In the genomic region with DNA sequence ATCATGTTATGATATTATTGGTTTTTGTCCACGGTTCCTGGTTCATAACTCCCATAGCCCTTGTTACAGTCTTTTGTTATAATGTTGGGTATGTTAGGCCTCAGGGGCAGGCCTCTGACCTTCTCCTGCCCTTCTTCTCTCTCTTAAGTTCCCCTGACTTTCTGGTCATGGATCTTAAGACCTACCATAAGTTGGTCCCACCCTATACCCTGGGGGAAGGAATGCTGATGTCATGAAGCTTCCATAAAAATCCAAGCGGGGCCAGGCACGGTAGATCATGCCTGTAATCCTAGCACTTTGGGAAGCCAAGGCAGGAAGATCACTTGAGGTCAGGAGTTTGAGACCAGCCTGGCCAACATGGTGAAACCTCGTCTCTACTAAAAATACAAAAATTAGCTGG, we compare ENCODE assay signal across 7 cellular contexts. TPM values are rescaled to one million over a fixed set of nuclear protein-coding genes. Genes with fewer than 3 reads are reported as not detected.
DNase-seq lines count a peak whose midpoint lies in the region; TF ChIP-seq lines count a peak whose summit lies in the region.
"Not testable (repeated sequence)": the region's sequence is repeated elsewhere in the genome, so short reads cannot be mapped to it uniquely, and the experiment has no call there.

No MANE protein-coding gene starts in this region.

- not testable (repeated sequence) for H2AK5ac ChIP-seq in mesenchymal stem cell (ENCODE audit: low read length, severe bottlenecking)

- H4K91ac ChIP-seq in mesenchymal stem cell (ENCODE audit: low read length): not testable (repeated sequence)

- H2BK15ac ChIP-seq in mesenchymal stem cell (ENCODE audit: low read depth, poor library complexity, severe bottlenecking): not testable (repeated sequence)

- H3K9me2 ChIP-seq in SK-N-SH: not testable (repeated sequence)

- H3K18ac ChIP-seq in mesenchymal stem cell (ENCODE audit: low read depth in 1 of 2, low read length in 2 of 2): not testable (repeated sequence)

- CTCF ChIA-PET in SK-N-SH (lab: Yijun Ruan, JAX): interaction anchor here (0.7 kb wide), 1 partner anchor 14 kb away, joined by 3 read pairs; no protein-coding TSS in a partner anchor

- H2BK5ac ChIP-seq in mesenchymal stem cell (ENCODE audit: low read depth, low read length, poor library complexity, severe bottlenecking): not testable (repeated sequence)

- not testable (repeated sequence) for H3K14ac ChIP-seq in mesenchymal stem cell (ENCODE audit: low read length in 2 of 2)

- not testable (repeated sequence) for H3K4me3 ChIP-seq in OCI-LY3 (ENCODE audit: low read length); SK-N-SH (ENCODE audit: low read depth in 2 of 2, low read length in 1 of 2); fibroblast of mammary gland (ENCODE audit: control insufficient read depth, low read depth, low read length); mesenchymal stem cell (ENCODE audit: insufficient read depth in 1 of 2, low read depth in 1 of 2, low read length in 2 of 2); skin epidermis

- H3K79me2 ChIP-seq in OCI-LY3 (ENCODE audit: low read length); SK-N-SH (ENCODE audit: insufficient read depth): not testable (repeated sequence)

- H4K20me1 ChIP-seq in OCI-LY3 (ENCODE audit: insufficient read depth, low read length); SK-N-SH (ENCODE audit: insufficient read depth): not testable (repeated sequence)

- intact Hi-C loops in dendritic cell treated with granulocyte-macrophage colony-stimulating factor and Interleukin-4, amounts not matched to agents 40 ng/mL and 50 ng/mL, for 4 days (cut with micrococcal nuclease): loop anchor here (5.0 kb wide), 1 partner anchor 34 kb away; a partner anchor contains a TSS

- not testable (repeated sequence) for H2BK120ac ChIP-seq in mesenchymal stem cell (ENCODE audit: low read depth, low read length)

- H3K4me1 Mint-ChIP-seq in dendritic cell treated with granulocyte-macrophage colony-stimulating factor and Interleukin-4, amounts not matched to agents 40 ng/mL and 50 ng/mL, for 4 days (ENCODE audit: low read depth): peaks cover 15% of the 10 kb centered on the region

- TF ChIP-seq CTCF in OCI-LY3 (IDR thresholded peaks at IDR 0.05; ENCODE audit: low read depth, low read length); SK-N-SH (IDR thresholded peaks at IDR 0.05); fibroblast of mammary gland (conservative IDR thresholded peaks at IDR 0.05; ENCODE audit: control insufficient read depth, insufficient read depth, low read depth, low read length): not testable (repeated sequence)

- H3K4me3 Mint-ChIP-seq in dendritic cell treated with granulocyte-macrophage colony-stimulating factor and Interleukin-4, amounts not matched to agents 40 ng/mL and 50 ng/mL, for 4 days: not testable (repeated sequence)

- not testable (repeated sequence) for H3K9ac ChIP-seq in OCI-LY3 (ENCODE audit: low read length); SK-N-SH
- H3K9ac ChIP-seq in mesenchymal stem cell (ENCODE audit: low read length): peak overlapping the region; percentile 55

- H2BK12ac ChIP-seq in mesenchymal stem cell (ENCODE audit: low read length in 2 of 2): not testable (repeated sequence)

- WGBS in SK-N-SH (ENCODE audit: low lambda C conversion rate): 91% methylated on average over 4 of the region's 4 CpGs
- 100% methylated on average over 4 of the region's 4 CpGs for WGBS in mesenchymal stem cell

- TF ChIP-seq EP300 in SK-N-SH (IDR thresholded peaks at IDR 0.05; ENCODE audit: borderline replicate concordance in 1 of 2, low read depth in 1 of 2, low read length in 1 of 2): not testable (repeated sequence)

- H3K27ac ChIP-seq in OCI-LY3 (ENCODE audit: low read length); mesenchymal stem cell (ENCODE audit: low read length, poor library complexity, severe bottlenecking): not testable (repeated sequence)
- peak overlapping the region; percentile 48 to 68; a peak in 2 of 4 replicates for H3K27ac ChIP-seq in SK-N-SH (ENCODE audit: low read depth in 2 of 2, low read length in 1 of 2)
- H3K27ac ChIP-seq in skin epidermis: peak overlapping the region in 14 of 21 experiments; percentile 3 to 74 (median 44)

- not testable (repeated sequence) for TF ChIP-seq RAD21 in SK-N-SH (IDR thresholded peaks at IDR 0.05; ENCODE audit: low read length)

- H3K27me3 ChIP-seq in OCI-LY3 (ENCODE audit: low read depth, low read length); SK-N-SH (ENCODE audit: insufficient read depth); mesenchymal stem cell (ENCODE audit: control insufficient read depth in 1 of 2, insufficient read depth in 1 of 2, low read length in 2 of 2): not testable (repeated sequence)

- H3K9me3 Mint-ChIP-seq in dendritic cell treated with granulocyte-macrophage colony-stimulating factor and Interleukin-4, amounts not matched to agents 40 ng/mL and 50 ng/mL, for 4 days: not testable (repeated sequence)

- H3K23ac ChIP-seq in mesenchymal stem cell (ENCODE audit: low read length in 2 of 2): not testable (repeated sequence)

- not testable (repeated sequence) for H4K8ac ChIP-seq in mesenchymal stem cell (ENCODE audit: low read length)

- peaks cover 39% of the 10 kb centered on the region for H3K4me1 ChIP-seq in OCI-LY3 (ENCODE audit: low read length)
- H3K4me1 ChIP-seq in SK-N-SH (ENCODE audit: control insufficient read depth in 1 of 2, insufficient read depth in 2 of 2, low read depth in 1 of 2, low read length in 1 of 2); mesenchymal stem cell (ENCODE audit: control insufficient read depth, insufficient read depth, low read depth, low read length): not testable (repeated sequence)

- not testable (repeated sequence) for H3K79me1 ChIP-seq in mesenchymal stem cell (replicated peaks; ENCODE audit: low read length, poor library complexity, severe bottlenecking)

- H3K27ac Mint-ChIP-seq in dendritic cell treated with granulocyte-macrophage colony-stimulating factor and Interleukin-4, amounts not matched to agents 40 ng/mL and 50 ng/mL, for 4 days: peak overlapping the region; percentile 76

- H3F3A ChIP-seq in SK-N-SH (replicated peaks; ENCODE audit: insufficient read depth): not testable (repeated sequence)

- not testable (repeated sequence) for H2AFZ ChIP-seq in OCI-LY3 (ENCODE audit: low read depth, low read length); SK-N-SH (ENCODE audit: low read depth); mesenchymal stem cell (ENCODE audit: low read depth, low read length)

- DNase-seq in EL (peak; percentile 24), fibroblast of mammary gland (ENCODE audit: low read depth) (peak; percentile 2)
- DNase-seq in SK-N-SH, mesenchymal stem cell: not testable (repeated sequence)

- H3K9me3 ChIP-seq in OCI-LY3 (ENCODE audit: insufficient read depth, low read length); SK-N-SH; mesenchymal stem cell (ENCODE audit: control insufficient read depth, low read length): not testable (repeated sequence)

- H3K36me3 ChIP-seq in OCI-LY3 (replicated peaks; ENCODE audit: low read depth, low read length); SK-N-SH (replicated peaks in 1 of 2; ENCODE audit: control insufficient read depth in 1 of 2, insufficient read depth in 2 of 2, low read length in 1 of 2); mesenchymal stem cell (ENCODE audit: control insufficient read depth in 1 of 2, insufficient read depth in 2 of 2, low read depth in 1 of 2, low read length in 2 of 2): not testable (repeated sequence)

- H3K27me3 Mint-ChIP-seq in dendritic cell treated with granulocyte-macrophage colony-stimulating factor and Interleukin-4, amounts not matched to agents 40 ng/mL and 50 ng/mL, for 4 days: not testable (repeated sequence)

- H3K4me2 ChIP-seq in OCI-LY3 (ENCODE audit: low read length): peak overlapping the region; percentile 69
- not testable (repeated sequence) for H3K4me2 ChIP-seq in SK-N-SH; mesenchymal stem cell (ENCODE audit: low read length, poor library complexity, severe bottlenecking)

- not testable (repeated sequence) for H3K4ac ChIP-seq in mesenchymal stem cell (ENCODE audit: low read depth in 1 of 2, low read length in 2 of 2)

- not testable (repeated sequence) for H3K36me3 Mint-ChIP-seq in dendritic cell treated with granulocyte-macrophage colony-stimulating factor and Interleukin-4, amounts not matched to agents 40 ng/mL and 50 ng/mL, for 4 days (ENCODE audit: low read depth)

- POLR2A ChIA-PET in SK-N-SH (lab: Yijun Ruan, JAX): interaction anchor here (0.9 kb wide), 1 partner anchor 19 kb away, joined by 3 read pairs; no protein-coding TSS in a partner anchor

RNA-seq across cellular contexts. Expression of a gene that starts 32.6 kb away (rescaled TPM):
- polyA plus RNA-seq in SK-N-SH (2012; rRNA removed): 23.4 and 31.3 TPM in 2 replicates
- polyA plus RNA-seq in SK-N-SH (2012; cell fraction: cytosol; rRNA removed): 30.5 and 31.8 TPM in 2 replicates
- 13.9 and 34.4 TPM in 2 replicates for polyA plus RNA-seq in SK-N-SH (2012; cell fraction: nucleus; rRNA removed)
- 40.9 TPM for polyA plus RNA-seq in mesenchymal stem cell (2013, experiment 1 of 2)
- polyA plus RNA-seq in mesenchymal stem cell (2013, experiment 2 of 2): 42.1 TPM

RNA-seq across cellular contexts. Expression of a gene that starts 36.6 kb away (rescaled TPM):
- 12.8 and 14.2 TPM in 2 replicates for polyA plus RNA-seq in SK-N-SH (2012; rRNA removed)
- polyA plus RNA-seq in SK-N-SH (2012; cell fraction: cytosol; rRNA removed): 13.4 and 15.8 TPM in 2 replicates
- polyA plus RNA-seq in SK-N-SH (2012; cell fraction: nucleus; rRNA removed): 8.4 and 10.7 TPM in 2 replicates
- polyA plus RNA-seq in mesenchymal stem cell (2013, experiment 1 of 2): 13.3 TPM
- polyA plus RNA-seq in mesenchymal stem cell (2013, experiment 2 of 2): 13.4 TPM
